ENCODE assay signal across 18 cellular contexts in the genomic region with DNA sequence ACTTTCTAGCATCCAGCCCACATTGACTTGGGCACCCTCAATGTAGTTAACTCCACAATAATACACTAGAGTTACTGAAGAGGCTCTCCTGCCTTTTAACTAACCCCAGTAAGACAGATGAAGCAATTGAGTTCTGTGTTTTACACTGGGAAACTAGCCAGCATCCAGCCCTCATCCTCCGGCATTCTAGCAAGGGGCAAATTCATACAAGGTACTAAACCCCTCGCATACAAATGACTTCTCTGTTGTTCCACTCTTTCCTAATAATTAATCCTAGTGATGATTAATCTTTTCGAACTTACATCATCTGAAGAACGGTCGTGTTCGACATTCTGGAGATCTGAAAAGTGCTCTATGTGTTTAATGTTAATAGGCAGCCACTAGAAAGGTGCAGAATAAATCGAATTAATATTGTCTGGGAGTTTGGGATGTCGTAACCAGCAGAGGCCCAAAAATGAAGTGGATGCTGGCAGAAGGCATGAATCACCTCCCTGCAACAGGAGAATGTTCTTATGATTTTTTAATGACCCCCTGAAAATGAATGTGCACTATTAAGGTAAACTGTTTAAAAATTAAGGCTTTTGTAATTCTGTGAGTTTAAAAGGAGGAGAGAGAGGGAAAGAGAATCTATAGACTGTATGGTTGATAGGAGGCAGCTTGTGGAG.
DNase-seq lines count a peak whose midpoint lies in the region; ATAC-seq and TF ChIP-seq lines count a peak whose summit lies in the region.
"Had no signal": no experiment of that assay in that cellular context is flagged by ENCODE, and none has a peak within 500 bp of the region (broad histone marks: within the 10 kb centered on the region; RNA-seq: fewer than 3 reads in every experiment).

No MANE protein-coding gene starts in this region.

- H3K4me2 ChIP-seq in IMR-90 (ENCODE audit: low read depth, low read length): no peak overlapping the region

- no peak overlapping the region for H3K14ac ChIP-seq in IMR-90 (replicated peaks; ENCODE audit: low read depth, low read length)

- peaks cover 28% of the 10 kb centered on the region for H3K4me1 ChIP-seq in IMR-90 (ENCODE audit: control insufficient read depth, insufficient read depth, low read length)
- H3K4me1 ChIP-seq in stomach: peaks cover 0 to 24% (median 6%) of the 10 kb centered on the region in 4 donors

- no peaks in the 10 kb centered on the region; the same call in none of the 2 replicates for H4K20me1 ChIP-seq in IMR-90 (ENCODE audit: insufficient read depth, low read length)

- no peak overlapping the region for H3K18ac ChIP-seq in IMR-90 (ENCODE audit: low read depth, low read length)

- no peak overlapping the region for H2BK20ac ChIP-seq in IMR-90 (ENCODE audit: low read depth, low read length)

- ATAC-seq in IMR-90 (ENCODE audit: low read depth) (no peak; the same call in 1 of the 2 replicates), HG02884 (IDR thresholded peaks at IDR 0.05; ENCODE audit: unreplicated experiment) (no peak), HG03457 (IDR thresholded peaks at IDR 0.05; ENCODE audit: unreplicated experiment) (no peak)
- ATAC-seq in stimulated activated naive CD8-positive, alpha-beta T cell treated with anti-CD3 and anti-CD28 coated beads, Interleukin-15, Interleukin-2, amounts not matched to agents 100 U/mL and 50 U/mL, for 24 hours: no peak
- ATAC-seq: activated CD4-positive, alpha-beta T cell treated with anti-CD3 and anti-CD28 coated beads for 36 hours; sciatic nerve; stimulated activated effector memory CD8-positive, alpha-beta T cell treated with anti-CD3 and anti-CD28 coated beads, Interleukin-12 subunit alpha, Interleukin-12 subunit beta, amount 100 ng/mL, for 72 hours had no signal

- WGBS in IMR-90 (ENCODE audit: extremely low coverage in 2 of 2, insufficient read length in 1 of 2), 2 experiments: no CpG with 5 or more reads among the region's 8 CpGs
- 83 to 94% (median 88%) methylated on average over 8 of the region's 8 CpGs for WGBS in stomach, 5 donors

- H4K8ac ChIP-seq in IMR-90 (ENCODE audit: low read depth in 2 of 2, low read length in 2 of 2): no peak overlapping the region

- H3K9ac ChIP-seq in IMR-90 (ENCODE audit: low read depth, low read length): no peak overlapping the region

- H3K9me1 ChIP-seq in IMR-90 (ENCODE audit: insufficient read depth, low read length): peaks cover 21% of the 10 kb centered on the region

- TF ChIP-seq POLR2A in IMR-90 (IDR thresholded peaks at IDR 0.05; ENCODE audit: low read depth, low read length): no peak
- TF ChIP-seq POLR2A in stomach (IDR thresholded peaks at IDR 0.05): no peak

- H2AK5ac ChIP-seq in IMR-90 (ENCODE audit: low read depth, low read length): no peak overlapping the region

- no peak overlapping the region for H2AK9ac ChIP-seq in IMR-90 (replicated peaks; ENCODE audit: low read depth, low read length, poor library complexity)

- no peak for TF ChIP-seq EP300 in stomach (IDR thresholded peaks at IDR 0.05)

- in situ Hi-C loops in IMR-90 (cut with MboI; ENCODE audit: low sequenced_read_pairs): no loop called here

- TF ChIP-seq CTCF in AG10803 (conservative IDR thresholded peaks at IDR 0.05; ENCODE audit: low read length) (no peak), IMR-90 (conservative IDR thresholded peaks at IDR 0.05; ENCODE audit: low read depth, low read length) (no peak), stomach (IDR thresholded peaks at IDR 0.05) (no peak)

- BruUV-seq in IMR-90 (replicated peaks; lab: Mats Ljungman, UMichigan): no TSS peak

- H3K27me3 ChIP-seq in IMR-90 (ENCODE audit: control insufficient read depth, insufficient read depth, low read length): no peaks in the 10 kb centered on the region
- no peaks in the 10 kb centered on the region for H3K27me3 ChIP-seq in stomach
- H3K27me3 ChIP-seq: ovary had no signal

- H3K4me3 ChIP-seq in AG10803 (ENCODE audit: low read length) (no peak overlapping the region), IMR-90 (ENCODE audit: insufficient read depth, low read depth, low read length) (no peak overlapping the region), stomach (no peak overlapping the region)
- H3K4me3 ChIP-seq: ovary had no signal

- DNase-seq in AG10803 (ENCODE audit: low read depth) (peak; percentile 33), IMR-90 (peak; percentile 53), amniotic epithelial cell (ENCODE audit: low read depth) (peak; percentile 65), kidney tubule cell (ENCODE audit: low spot score) (peak; percentile 9), stomach (no peak)
- DNase-seq in stimulated activated naive CD8-positive, alpha-beta T cell treated with anti-CD3 and anti-CD28 coated beads, Interleukin-15, Interleukin-2, amounts not matched to agents 100 U/mL and 50 U/mL, for 24 hours: no peak
- DNase-seq: activated CD4-positive, alpha-beta T cell treated with anti-CD3 and anti-CD28 coated beads for 36 hours; C1 segment of cervical spinal cord; cortex of kidney; kidney; naive B cell; NCI-H2081 treated with DMSO at 0.1 percent for 48 hours; ovary; SHP77 treated with DMSO at 0.1 percent for 48 hours had no signal

- no peak overlapping the region for H4K91ac ChIP-seq in IMR-90 (ENCODE audit: insufficient read depth, low read depth, low read length)

- no peak overlapping the region for H3K56ac ChIP-seq in IMR-90 (ENCODE audit: extremely low read depth, insufficient read depth, low read length)

- no peak overlapping the region for H2AFZ ChIP-seq in IMR-90 (replicated peaks; ENCODE audit: low read length, poor library complexity)

- CTCF ChIA-PET in IMR-90 (lab: Yijun Ruan, JAX): no interaction called here

- peaks cover 0 to 22% of the 10 kb centered on the region in 2 experiments; a peak in 2 of 4 replicates for H3K79me1 ChIP-seq in IMR-90 (ENCODE audit: low read depth in 1 of 2, low read length in 2 of 2)

- dilution Hi-C loops in IMR-90 (cut with HindIII; ENCODE audit: low sequenced_read_pairs, unreplicated experiment): no loop called here

- H3K36me3 ChIP-seq in IMR-90 (ENCODE audit: control insufficient read depth, insufficient read depth, low read length) (no peaks in the 10 kb centered on the region), stomach (no peaks in the 10 kb centered on the region)
- H3K36me3 ChIP-seq: ovary had no signal

- no peak overlapping the region for H2BK120ac ChIP-seq in IMR-90 (ENCODE audit: low read depth, low read length)

- intact Hi-C loops in IMR-90 (cut with micrococcal nuclease) (loop anchor here (5.0 to 10.0 kb wide), 4 partner anchors 36 to 591 kb away; no protein-coding TSS in a partner anchor), stomach (cut with DNase I; ENCODE audit: low total_unique reads) (no loop called here)

- H3K4ac ChIP-seq in IMR-90 (ENCODE audit: low read depth, low read length): no peak overlapping the region

- H3K9me3 ChIP-seq in IMR-90 (ENCODE audit: control insufficient read depth, insufficient read depth, low read length) (no peaks in the 10 kb centered on the region), stomach (no peaks in the 10 kb centered on the region)
- H3K9me3 ChIP-seq: ovary had no signal

- no peak overlapping the region for H4K5ac ChIP-seq in IMR-90 (ENCODE audit: low read depth, low read length)

- TF ChIP-seq RAD21 in IMR-90 (IDR thresholded peaks at IDR 0.05; ENCODE audit: low read length): no peak

- no peak overlapping the region for H2BK15ac ChIP-seq in IMR-90 (ENCODE audit: low read depth, low read length)

- H2BK5ac ChIP-seq in IMR-90 (ENCODE audit: low read depth, low read length, poor library complexity, severe bottlenecking): no peak overlapping the region

- POLR2A ChIA-PET in IMR-90 (lab: Charles Lee; ENCODE audit: unreplicated experiment): no interaction called here

- H3K23ac ChIP-seq in IMR-90 (ENCODE audit: low read depth, low read length): no peak overlapping the region

- H3K27ac ChIP-seq in IMR-90 (ENCODE audit: insufficient read depth, low read length): no peak overlapping the region
- H3K27ac ChIP-seq in stomach: no peak overlapping the region
- H3K27ac ChIP-seq: ovary had no signal

TF ChIP-seq in IMR-90, 13 proteins besides CTCF, POLR2A, EP300 and RAD21:
- peak; percentile 63; the same call in 1 of the 2 replicates for TF ChIP-seq CEBPB (IDR thresholded peaks at IDR 0.05; ENCODE audit: low read depth, low read length)
- no peak for TF ChIP-seq MAFK (IDR thresholded peaks at IDR 0.05; ENCODE audit: low read depth, low read length)
TF ChIP-seq in IMR-90: peak in this region for 1.

Comparison
In these comparisons a context has a peak if more than half of its experiments do, and no peak if none do; other contexts are left out.
1. DNase-seq: peak in AG10803 (single experiment), IMR-90 (single experiment), amniotic epithelial cell (single experiment) and kidney tubule cell (single experiment); none in stomach (single experiment) and stimulated activated naive CD8-positive, alpha-beta T cell treated with anti-CD3 and anti-CD28 coated beads, Interleukin-15, Interleukin-2, amounts not matched to agents 100 U/mL and 50 U/mL, for 24 hours (single experiment).